In genomic region chr2:63047534-63048281, GRCh38 we compare ENCODE assay signal across 9 cellular contexts. TPM values are rescaled to one million over a fixed set of nuclear protein-coding genes. Genes with fewer than 3 reads are reported as not detected.
DNase-seq lines count a peak whose midpoint lies in the region; ATAC-seq and TF ChIP-seq lines count a peak whose summit lies in the region.
"Had no signal": no experiment of that assay in that cellular context is flagged by ENCODE, and none has a peak within 500 bp of the region (broad histone marks: within the 10 kb centered on the region; RNA-seq: fewer than 3 reads in every experiment).

No MANE protein-coding gene starts in this region.

- no peaks in the 10 kb centered on the region for H3K36me3 ChIP-seq in OCI-LY3 (replicated peaks; ENCODE audit: low read depth, low read length)
- peaks cover 6% of the 10 kb centered on the region for H3K36me3 ChIP-seq in osteoblast (ENCODE audit: insufficient read depth, low read length)
- H3K36me3 ChIP-seq in Karpas-422 (ENCODE audit: insufficient read depth, low read length): no peaks in the 10 kb centered on the region

- H3K9ac ChIP-seq in OCI-LY3 (ENCODE audit: low read length): no peak overlapping the region
- H3K9ac ChIP-seq in Karpas-422 (ENCODE audit: low read length): no peak overlapping the region

- H4K20me1 ChIP-seq in OCI-LY3 (ENCODE audit: insufficient read depth, low read length) (no peaks in the 10 kb centered on the region), osteoblast (ENCODE audit: insufficient read depth, low read length) (peaks cover 20% of the 10 kb centered on the region), Karpas-422 (ENCODE audit: insufficient read depth, low read depth, low read length) (no peaks in the 10 kb centered on the region)

- H3K4me3 ChIP-seq in OCI-LY3 (ENCODE audit: low read length) (peak overlapping the region; percentile 52), epithelial cell of esophagus (ENCODE audit: low read length) (peak overlapping the region; percentile 65), osteoblast (ENCODE audit: insufficient read depth, low read length) (no peak overlapping the region), Karpas-422 (ENCODE audit: low read length) (no peak overlapping the region)

- H3K9me2 ChIP-seq in Karpas-422 (replicated peaks; ENCODE audit: insufficient read depth, low read length): no peaks in the 10 kb centered on the region

- H3K27me3 ChIP-seq in OCI-LY3 (ENCODE audit: low read depth, low read length) (no peaks in the 10 kb centered on the region), osteoblast (ENCODE audit: insufficient read depth, low read length) (peaks cover 42% of the 10 kb centered on the region), Karpas-422 (ENCODE audit: low read length) (no peaks in the 10 kb centered on the region)

- DNase-seq in epithelial cell of esophagus (ENCODE audit: low read depth) (peak; percentile 48), osteoblast (ENCODE audit: insufficient read length, low spot score, missing footprints) (peak; percentile 54), AML-193 (lab: John Stamatoyannopoulos, UW) (no peak), Karpas-422 (no peak)
- DNase-seq: NCI-H2107 had no signal

- H3K27ac ChIP-seq in OCI-LY3 (ENCODE audit: low read length) (no peak overlapping the region), osteoblast (ENCODE audit: low read depth, low read length) (no peak overlapping the region), Karpas-422 (ENCODE audit: low read length) (no peak overlapping the region)

- peaks cover 5% of the 10 kb centered on the region for H3K4me1 ChIP-seq in OCI-LY3 (ENCODE audit: low read length)
- H3K4me1 ChIP-seq in osteoblast (ENCODE audit: insufficient read depth, low read length): peaks cover 9% of the 10 kb centered on the region
- H3K4me1 ChIP-seq in Karpas-422 (ENCODE audit: low read length): peaks cover 31% of the 10 kb centered on the region

- ATAC-seq in HG03045 (IDR thresholded peaks at IDR 0.05; ENCODE audit: unreplicated experiment): no peak
- no peak for ATAC-seq in esophagus mucosa

- peak overlapping the region; percentile 54 for H3K4me2 ChIP-seq in OCI-LY3 (ENCODE audit: low read length)
- H3K4me2 ChIP-seq in osteoblast (ENCODE audit: insufficient read depth, low read length): no peak overlapping the region
- no peak overlapping the region for H3K4me2 ChIP-seq in Karpas-422 (ENCODE audit: low read depth, low read length, poor library complexity, severe bottlenecking)

- no peak overlapping the region for H2AFZ ChIP-seq in OCI-LY3 (ENCODE audit: low read depth, low read length)
- H2AFZ ChIP-seq in osteoblast (ENCODE audit: low read length): no peak overlapping the region
- no peak overlapping the region for H2AFZ ChIP-seq in Karpas-422 (ENCODE audit: low read length)

- no peaks in the 10 kb centered on the region for H3K79me2 ChIP-seq in OCI-LY3 (ENCODE audit: low read length)
- H3K79me2 ChIP-seq in osteoblast (ENCODE audit: insufficient read depth, low read length): no peaks in the 10 kb centered on the region
- peaks cover 14% of the 10 kb centered on the region for H3K79me2 ChIP-seq in Karpas-422 (ENCODE audit: low read length)

- TF ChIP-seq CTCF in GM12873 (IDR thresholded peaks at IDR 0.05; ENCODE audit: insufficient read depth, low read depth, low read length, missing control alignments) (peak; percentile 14), OCI-LY3 (IDR thresholded peaks at IDR 0.05; ENCODE audit: low read depth, low read length) (no peak), epithelial cell of esophagus (IDR thresholded peaks at IDR 0.05; ENCODE audit: insufficient read depth, low read depth, low read length, missing control alignments) (no peak), osteoblast (IDR thresholded peaks at IDR 0.05; ENCODE audit: extremely low read depth, low read depth, low read length) (no peak)

- no peaks in the 10 kb centered on the region for H3K9me3 ChIP-seq in OCI-LY3 (ENCODE audit: insufficient read depth, low read length)
- no peaks in the 10 kb centered on the region for H3K9me3 ChIP-seq in osteoblast (ENCODE audit: low read depth, low read length)
- H3K9me3 ChIP-seq in Karpas-422 (ENCODE audit: low read length): no peaks in the 10 kb centered on the region

RNA-seq across cellular contexts. Expression of gene OTX1, which starts 2.9 kb away (rescaled TPM):
- not detected in 2 replicates for total RNA-seq in osteoblast
- 1.9 and 6.4 TPM in 2 replicates for total RNA-seq in Karpas-422 (2014; rRNA removed; shearing (Covaris generic); ENCODE audit: low replicate concordance)
- 1.8 TPM for total RNA-seq in esophagus mucosa

Comparison
In these comparisons a context has a peak if more than half of its experiments do, and no peak if none do; other contexts are left out.
1. H3K4me3 ChIP-seq: peak in OCI-LY3 (single experiment) and epithelial cell of esophagus (single experiment); none in osteoblast (single experiment) and Karpas-422 (single experiment).
2. DNase-seq: peak in epithelial cell of esophagus (single experiment) and osteoblast (single experiment); none in AML-193 (0 of 2) and Karpas-422 (single experiment).